In genomic region chr13:111903143-111903542, GRCh38 we compare ENCODE assay signal across 16 cellular contexts.
DNase-seq lines count a peak whose midpoint lies in the region; ATAC-seq and TF ChIP-seq lines count a peak whose summit lies in the region.
"Had no signal": no experiment of that assay in that cellular context is flagged by ENCODE, and none has a peak within 500 bp of the region (broad histone marks: within the 10 kb centered on the region; RNA-seq: fewer than 3 reads in every experiment).

No MANE protein-coding gene starts in this region.

- WGBS in endodermal cell (ENCODE audit: insufficient coverage in 1 of 2, insufficient read length in 1 of 2), 2 experiments: 78 to 91% methylated on average over 5 of the region's 5 CpGs

- H3K36me3 Mint-ChIP-seq in endodermal cell (ENCODE audit: low read depth) (no peaks in the 10 kb centered on the region), osteocyte (ENCODE audit: unreplicated experiment) (no peaks in the 10 kb centered on the region)

- TF ChIP-seq CTCF in endodermal cell (conservative IDR thresholded peaks at IDR 0.05): no peak
- TF ChIP-seq CTCF in osteocyte (IDR thresholded peaks at IDR 0.05): no peak

- ATAC-seq in GM19397 (IDR thresholded peaks at IDR 0.05; ENCODE audit: unreplicated experiment): no peak
- ATAC-seq in Right ventricle myocardium inferior: no peak

- no peak overlapping the region for H3K4me3 Mint-ChIP-seq in endodermal cell
- no peak overlapping the region for H3K4me3 Mint-ChIP-seq in osteocyte (ENCODE audit: unreplicated experiment)

- H3K27me3 Mint-ChIP-seq in endodermal cell (ENCODE audit: insufficient read depth) (peaks cover 7% of the 10 kb centered on the region), osteocyte (ENCODE audit: unreplicated experiment) (no peaks in the 10 kb centered on the region)

- no peak overlapping the region for H3K27ac ChIP-seq in endodermal cell (ENCODE audit: low read depth, low read length)

- intact Hi-C loops in Right ventricle myocardium inferior (cut with DNase I): no loop called here

- DNase-seq in H4 (ENCODE audit: low spot score): peak; percentile 9
- peak; percentile 2 for DNase-seq in NCI-H460 (ENCODE audit: extremely low read depth, low read depth)
- DNase-seq in endodermal cell: peak; percentile 29
- DNase-seq in osteocyte (ENCODE audit: extremely low spot score, unreplicated experiment): peak; percentile 6
- DNase-seq in 8988T: no peak
- DNase-seq in Right ventricle myocardium inferior (ENCODE audit: missing footprints): no peak
- DNase-seq in NCI-H524 treated with DMSO at 0.1 percent for 48 hours (lab: John Stamatoyannopoulos, UW): no peak
- DNase-seq: AML-193, COR-L47, IMR-90, Karpas-422, NCI-H1105 treated with DMSO at 0.1 percent for 48 hours, NCI-H1694 treated with DMSO at 0.1 percent for 48 hours, NCI-H226, SIG-M5 had no signal

- H3K9me3 Mint-ChIP-seq in endodermal cell (no peaks in the 10 kb centered on the region), osteocyte (ENCODE audit: unreplicated experiment) (peaks cover 13% of the 10 kb centered on the region)

- peaks cover under 1% of the 10 kb centered on the region for H3K4me1 Mint-ChIP-seq in endodermal cell
- no peaks in the 10 kb centered on the region for H3K4me1 Mint-ChIP-seq in osteocyte (ENCODE audit: unreplicated experiment)

- no peak overlapping the region for H3K9ac ChIP-seq in endodermal cell (ENCODE audit: extremely low read depth, low read length, poor library complexity, severe bottlenecking)

- no peaks in the 10 kb centered on the region for H3K36me3 ChIP-seq in endodermal cell (ENCODE audit: control insufficient read depth, insufficient read depth, low read length)

- no peaks in the 10 kb centered on the region for H3K4me1 ChIP-seq in endodermal cell (ENCODE audit: control insufficient read depth, insufficient read depth, low read length)

- no peak overlapping the region for H3K4me3 ChIP-seq in endodermal cell (ENCODE audit: low read length)

- no peak overlapping the region for H3K27ac Mint-ChIP-seq in endodermal cell
- H3K27ac Mint-ChIP-seq in osteocyte (ENCODE audit: unreplicated experiment): no peak overlapping the region

- H3K27me3 ChIP-seq in endodermal cell (ENCODE audit: control insufficient read depth, insufficient read depth, low read length, poor library complexity, severe bottlenecking): no peaks in the 10 kb centered on the region

- no peaks in the 10 kb centered on the region for H3K9me3 ChIP-seq in endodermal cell (ENCODE audit: control insufficient read depth, low read length)

Comparison
In these comparisons a context has a peak if more than half of its experiments do, and no peak if none do; other contexts are left out.
1. DNase-seq: peak in H4 (single experiment), NCI-H460 (single experiment), endodermal cell (single experiment) and osteocyte (single experiment); none in 8988T (single experiment), Right ventricle myocardium inferior (single experiment) and NCI-H524 treated with DMSO at 0.1 percent for 48 hours (single experiment).